9 cellular contexts compared by ENCODE assay signal in the genomic region with DNA sequence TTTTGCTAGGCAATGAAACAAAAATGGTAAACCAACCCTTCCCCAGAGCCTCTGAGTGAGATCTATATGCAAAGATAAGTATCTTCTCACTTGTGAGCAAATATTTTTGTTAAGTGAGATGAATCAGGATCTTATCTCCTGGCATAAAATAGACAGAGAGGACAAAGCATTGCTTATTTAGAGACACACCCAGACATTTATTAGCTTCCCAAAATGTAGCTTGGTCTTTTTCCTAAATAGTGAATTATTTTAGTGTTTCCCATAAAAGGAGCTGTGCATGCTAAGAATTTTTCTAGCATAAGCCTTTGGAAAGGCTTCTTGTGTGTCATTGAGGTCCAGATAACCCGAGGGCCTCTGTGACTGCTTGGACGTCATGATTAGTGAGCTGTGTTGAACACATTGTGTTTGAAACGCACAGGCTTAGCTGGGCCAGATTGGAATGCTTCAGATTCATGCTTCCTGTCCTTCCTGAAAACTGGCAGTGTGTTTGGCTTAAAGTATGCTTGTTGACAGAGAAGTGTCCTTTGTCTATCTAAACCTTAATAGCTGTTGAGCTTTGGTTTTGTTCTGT. TPM values are rescaled to one million over a fixed set of nuclear protein-coding genes. Genes with fewer than 3 reads are reported as not detected.
A peak's percentile ranks its signal among the peaks of the same experiment; 100 is the strongest.
DNase-seq lines count a peak whose midpoint lies in the region; ATAC-seq and TF ChIP-seq lines count a peak whose summit lies in the region.
"Had no signal": no experiment of that assay in that cellular context is flagged by ENCODE, and none has a peak within 500 bp of the region (broad histone marks: within the 10 kb centered on the region; RNA-seq: fewer than 3 reads in every experiment).

No MANE protein-coding gene starts in this region.

- no TSS peak for BruUV-seq in MCF 10A (replicated peaks; lab: Mats Ljungman, UMichigan)

- no peaks in the 10 kb centered on the region for H3K27me3 Mint-ChIP-seq in MCF 10A (ENCODE audit: insufficient read depth, unreplicated experiment)

- intact Hi-C loops in MCF 10A (cut with micrococcal nuclease): no loop called here
- intact Hi-C loops in thyroid gland (cut with DNase I): no loop called here

- H3K9me3 ChIP-seq in thyroid gland: no peaks in the 10 kb centered on the region

- H3K4me1 ChIP-seq in thyroid gland: peaks cover 21 to 26% of the 10 kb centered on the region in 2 donors

- CTCF ChIA-PET in MCF 10A (lab: Yijun Ruan, JAX): interaction anchor here (0.7 to 1.8 kb wide), 12 partner anchors 9 to 492 kb away, joined by 3 to 16 read pairs (median 5); partner anchors contain the start of gene MTHFD1L

- ATAC-seq in GM21360 (IDR thresholded peaks at IDR 0.05; ENCODE audit: unreplicated experiment): no peak
- ATAC-seq in HG02798 (IDR thresholded peaks at IDR 0.05; ENCODE audit: poor library complexity, unreplicated experiment): no peak

- TF ChIP-seq POLR2A in thyroid gland (IDR thresholded peaks at IDR 0.05): peak in 1 of 2 donors; percentile 34

- peak overlapping the region; percentile 85 to 96 (median 92) for H3K27ac ChIP-seq in thyroid gland

- no peak overlapping the region for H3K4me3 ChIP-seq in thyroid gland (replicated peaks in 1 of 3)

- DNase-seq in HuH-7.5 (ENCODE audit: low spot score) (peak; percentile 31), MCF 10A (ENCODE audit: unreplicated experiment) (peak; percentile 72), kidney glomerular epithelial cell (lab: John Stamatoyannopoulos, UW) (peak; percentile 72), thyroid gland (peak; percentile 82 to 84), GM19240 (ENCODE audit: insufficient read length, low spot score) (no peak), NCI-H187 treated with DMSO at 0.1 percent for 48 hours (lab: John Stamatoyannopoulos, UW) (no peak)
- DNase-seq: activated T-cell treated with anti-CD3 and anti-CD28 coated beads for 4 hours had no signal

- WGBS in thyroid gland, 2 donors: 4 to 10% methylated on average over 3 of the region's 3 CpGs

- no peaks in the 10 kb centered on the region for H3K27me3 ChIP-seq in thyroid gland

- peaks cover 19% of the 10 kb centered on the region for H3K4me1 Mint-ChIP-seq in MCF 10A (ENCODE audit: insufficient read depth, unreplicated experiment)

- no peak overlapping the region for H3K4me3 Mint-ChIP-seq in MCF 10A (ENCODE audit: unreplicated experiment)

- POLR2A ChIA-PET in MCF 10A (lab: Yijun Ruan, JAX): interaction anchor here (0.6 to 1.9 kb wide), 11 partner anchors 9 to 509 kb away, joined by 3 to 17 read pairs (median 3); partner anchors contain the start of gene MTHFD1L

- no peak for TF ChIP-seq CTCF in MCF 10A (IDR thresholded peaks at IDR 0.05; ENCODE audit: unreplicated experiment)
- TF ChIP-seq CTCF in thyroid gland (IDR thresholded peaks at IDR 0.05): no peak

- peak overlapping the region; percentile 84 for H3K27ac Mint-ChIP-seq in MCF 10A (ENCODE audit: low read depth, unreplicated experiment)

- H3K36me3 Mint-ChIP-seq in MCF 10A (ENCODE audit: insufficient read depth, unreplicated experiment): peaks cover 75% of the 10 kb centered on the region

- no peaks in the 10 kb centered on the region for H3K36me3 ChIP-seq in thyroid gland

- no peaks in the 10 kb centered on the region for H3K9me3 Mint-ChIP-seq in MCF 10A (ENCODE audit: unreplicated experiment)

RNA-seq across cellular contexts. Expression of gene MTHFD1L, which starts 16.5 kb away (rescaled TPM):
- total RNA-seq in MCF 10A (2022) (82.4 and 110 TPM in 2 replicates), thyroid gland (10 to 100 TPM in 3 of 4 donors, 1 to 10 TPM in 1; 8.7 to 14.6 (median 11.0) TPM)

Comparison
In these comparisons a context has a peak if more than half of its experiments do, and no peak if none do; other contexts are left out.
1. DNase-seq: peak in HuH-7.5 (single experiment), MCF 10A (single experiment), kidney glomerular epithelial cell (single experiment) and thyroid gland (2 of 2); none in GM19240 (single experiment) and NCI-H187 treated with DMSO at 0.1 percent for 48 hours (single experiment).